In the genomic region with DNA sequence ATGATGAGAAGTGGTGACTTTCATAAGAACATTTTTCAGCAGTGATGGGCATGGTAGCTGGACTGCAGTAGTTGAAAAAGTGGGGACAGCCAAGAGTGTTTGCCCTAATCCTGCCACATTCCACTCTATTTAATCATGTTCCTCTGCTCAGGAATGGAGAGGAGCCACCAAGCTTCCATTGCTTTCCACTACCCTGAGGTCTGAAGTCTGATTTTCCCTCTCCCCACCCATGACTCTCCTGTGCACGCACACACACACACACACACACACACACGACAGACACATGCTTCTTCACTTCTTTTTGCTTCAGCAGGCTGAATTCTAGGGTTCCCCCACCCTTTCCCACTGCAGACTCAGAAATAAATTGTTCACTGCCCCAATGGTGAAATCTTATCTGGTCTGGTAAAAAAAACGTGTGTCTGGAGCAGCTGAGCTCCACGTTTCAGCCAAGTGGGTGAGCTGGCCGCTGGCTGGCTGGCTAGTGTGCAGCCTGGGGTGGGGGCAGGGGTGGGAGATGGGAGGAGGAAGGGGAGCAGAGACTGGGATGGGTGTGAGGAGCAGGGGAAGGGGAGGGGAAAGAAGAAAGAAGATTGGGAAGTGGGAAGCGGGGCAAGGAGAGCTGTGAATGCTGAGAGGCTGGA, we compare ENCODE assay signal across 16 cellular contexts.
DNase-seq lines count a peak whose midpoint lies in the region; ATAC-seq and TF ChIP-seq lines count a peak whose summit lies in the region.
"Had no signal": no experiment of that assay in that cellular context is flagged by ENCODE, and none has a peak within 500 bp of the region (broad histone marks: within the 10 kb centered on the region; RNA-seq: fewer than 3 reads in every experiment).

No MANE protein-coding gene starts in this region.

- peaks cover 12% of the 10 kb centered on the region for H3K4me1 Mint-ChIP-seq in nephron progenitor cell
- no peaks in the 10 kb centered on the region for H3K4me1 Mint-ChIP-seq in activated CD4-positive, alpha-beta T cell treated with anti-CD3 and anti-CD28 coated beads, Interleukin-2, amount 10 ng/mL, durations not matched to agents 24 days and 14 days
- H3K4me1 Mint-ChIP-seq: central memory CD8-positive, alpha-beta T cell had no signal

- peaks cover 28% of the 10 kb centered on the region for H3K9me3 Mint-ChIP-seq in nephron progenitor cell
- no peaks in the 10 kb centered on the region for H3K9me3 Mint-ChIP-seq in activated CD4-positive, alpha-beta T cell treated with anti-CD3 and anti-CD28 coated beads, Interleukin-2, amount 10 ng/mL, durations not matched to agents 24 days and 14 days
- H3K9me3 Mint-ChIP-seq: activated CD8-positive, alpha-beta T cell treated with anti-CD3 and anti-CD28 coated beads for 36 hours; central memory CD8-positive, alpha-beta T cell had no signal

- H3K4me1 ChIP-seq in BE2C (no peaks in the 10 kb centered on the region), PC-3 (ENCODE audit: insufficient read depth, low read length) (no peaks in the 10 kb centered on the region)
- H3K4me1 ChIP-seq: parathyroid adenoma, upper lobe of left lung had no signal

- CTCF ChIA-PET in PC-3 (lab: Charles Lee): no interaction called here

- H3K36me3 ChIP-seq in BE2C (no peaks in the 10 kb centered on the region), PC-3 (ENCODE audit: low read depth, low read length) (no peaks in the 10 kb centered on the region)
- H3K36me3 ChIP-seq: upper lobe of left lung had no signal

- no peak for ATAC-seq in PC-3
- no peak for ATAC-seq in HG03097 (IDR thresholded peaks at IDR 0.05; ENCODE audit: low FRiP score, unreplicated experiment)
- ATAC-seq in GM19452 (IDR thresholded peaks at IDR 0.05; ENCODE audit: unreplicated experiment): no peak
- ATAC-seq: activated CD8-positive, alpha-beta T cell treated with anti-CD3 and anti-CD28 coated beads for 36 hours had no signal

- H3F3A ChIP-seq in PC-3 (ENCODE audit: low read length, unreplicated experiment): no peaks in the 10 kb centered on the region

- no peaks in the 10 kb centered on the region for H3K9me3 ChIP-seq in BE2C
- H3K9me3 ChIP-seq in PC-3 (ENCODE audit: low read length): no peaks in the 10 kb centered on the region
- H3K9me3 ChIP-seq: upper lobe of left lung had no signal

- no peaks in the 10 kb centered on the region for H3K36me3 Mint-ChIP-seq in nephron progenitor cell (ENCODE audit: low read depth)
- no peaks in the 10 kb centered on the region for H3K36me3 Mint-ChIP-seq in activated CD4-positive, alpha-beta T cell treated with anti-CD3 and anti-CD28 coated beads, Interleukin-2, amount 10 ng/mL, durations not matched to agents 24 days and 14 days (ENCODE audit: low read depth)

- no peaks in the 10 kb centered on the region for H4K20me1 ChIP-seq in PC-3 (ENCODE audit: low read length)

- BruUV-seq in PC-3 (replicated peaks; lab: Mats Ljungman, UMichigan): no TSS peak

- H3K4me3 ChIP-seq in BE2C (ENCODE audit: low read depth, low read length) (no peak overlapping the region), PC-3 (ENCODE audit: low read length) (no peak overlapping the region), fibroblast of mammary gland (ENCODE audit: control insufficient read depth, low read depth, low read length) (no peak overlapping the region)
- H3K4me3 ChIP-seq: upper lobe of left lung had no signal

- no peak overlapping the region for H2AFZ ChIP-seq in PC-3 (ENCODE audit: low read length)
- H2AFZ ChIP-seq: parathyroid adenoma had no signal

- no peaks in the 10 kb centered on the region for H3K79me2 ChIP-seq in PC-3 (ENCODE audit: low read length)
- H3K79me2 ChIP-seq: parathyroid adenoma had no signal

- H3K9ac ChIP-seq in PC-3 (ENCODE audit: low read length): no peak overlapping the region
- H3K9ac ChIP-seq: KMS-11, parathyroid adenoma had no signal

- H3K9me2 ChIP-seq in PC-3 (replicated peaks; ENCODE audit: low read length): no peaks in the 10 kb centered on the region

- H3K27ac ChIP-seq in PC-3 (ENCODE audit: low read length): no peak overlapping the region
- H3K27ac ChIP-seq: KMS-11, parathyroid adenoma, upper lobe of left lung had no signal

- peak; percentile 7 for DNase-seq in BE2C
- DNase-seq in PC-3: peak; percentile 1
- peak; percentile 46 for DNase-seq in fibroblast of mammary gland (ENCODE audit: low read depth)
- DNase-seq in nephron progenitor cell: peak; percentile 7
- DNase-seq in NCI-H2227 treated with DMSO at 0.1 percent for 48 hours (lab: John Stamatoyannopoulos, UW): no peak
- no peak for DNase-seq in activated CD4-positive, alpha-beta T cell treated with anti-CD3 and anti-CD28 coated beads, Interleukin-2, amount 10 ng/mL, durations not matched to agents 24 days and 14 days
- DNase-seq: activated CD8-positive, alpha-beta T cell treated with anti-CD3 and anti-CD28 coated beads for 36 hours; activated gamma-delta T cell treated with Interleukin-2 at 50 U/mL for 16 hours; SHP77 treated with DMSO at 0.1 percent for 48 hours; stimulated activated CD8-positive, alpha-beta memory T cell treated with anti-CD3 and anti-CD28 coated beads, Interleukin-4, amount 100 ng/mL, for 48 hours; upper lobe of left lung had no signal

- TF ChIP-seq CTCF in BE2C (IDR thresholded peaks at IDR 0.05; ENCODE audit: low read depth, low read length) (no peak), PC-3 (conservative IDR thresholded peaks at IDR 0.05; ENCODE audit: low read depth, low read length) (no peak), fibroblast of mammary gland (conservative IDR thresholded peaks at IDR 0.05; ENCODE audit: control insufficient read depth, insufficient read depth, low read depth, low read length) (no peak), nephron progenitor cell (IDR thresholded peaks at IDR 0.05) (no peak)

- intact Hi-C loops in PC-3 (cut with micrococcal nuclease): no loop called here
- intact Hi-C loops in activated CD4-positive, alpha-beta T cell treated with anti-CD3 and anti-CD28 coated beads, Interleukin-2, amount 10 ng/mL, durations not matched to agents 24 days and 14 days (cut with micrococcal nuclease): no loop called here

- peaks cover 7% of the 10 kb centered on the region for H3K27me3 Mint-ChIP-seq in nephron progenitor cell (ENCODE audit: low read depth, poor library complexity)
- no peaks in the 10 kb centered on the region for H3K27me3 Mint-ChIP-seq in activated CD4-positive, alpha-beta T cell treated with anti-CD3 and anti-CD28 coated beads, Interleukin-2, amount 10 ng/mL, durations not matched to agents 24 days and 14 days
- H3K27me3 Mint-ChIP-seq: activated CD8-positive, alpha-beta T cell treated with anti-CD3 and anti-CD28 coated beads for 36 hours; central memory CD8-positive, alpha-beta T cell had no signal

- H3K27ac Mint-ChIP-seq in nephron progenitor cell: no peak overlapping the region
- no peak overlapping the region for H3K27ac Mint-ChIP-seq in activated CD4-positive, alpha-beta T cell treated with anti-CD3 and anti-CD28 coated beads, Interleukin-2, amount 10 ng/mL, durations not matched to agents 24 days and 14 days
- H3K27ac Mint-ChIP-seq: activated CD8-positive, alpha-beta T cell treated with anti-CD3 and anti-CD28 coated beads for 36 hours had no signal

- no peak overlapping the region for H3K4me3 Mint-ChIP-seq in nephron progenitor cell
- H3K4me3 Mint-ChIP-seq in activated CD4-positive, alpha-beta T cell treated with anti-CD3 and anti-CD28 coated beads, Interleukin-2, amount 10 ng/mL, durations not matched to agents 24 days and 14 days: no peak overlapping the region
- H3K4me3 Mint-ChIP-seq: activated CD8-positive, alpha-beta T cell treated with anti-CD3 and anti-CD28 coated beads for 36 hours; central memory CD8-positive, alpha-beta T cell had no signal

- POLR2A ChIA-PET in PC-3 (lab: Charles Lee; ENCODE audit: unreplicated experiment): no interaction called here

- no peak overlapping the region for H3K4me2 ChIP-seq in PC-3 (ENCODE audit: low read length)
- H3K4me2 ChIP-seq: KMS-11 had no signal

- no peaks in the 10 kb centered on the region for H3K27me3 ChIP-seq in BE2C
- H3K27me3 ChIP-seq in PC-3 (ENCODE audit: low read length): no peaks in the 10 kb centered on the region
- H3K27me3 ChIP-seq: upper lobe of left lung had no signal

Comparison
In these comparisons a context has a peak if more than half of its experiments do, and no peak if none do; other contexts are left out.
1. DNase-seq: peak in BE2C (single experiment), PC-3 (single experiment), fibroblast of mammary gland (single experiment) and nephron progenitor cell (single experiment); none in NCI-H2227 treated with DMSO at 0.1 percent for 48 hours (single experiment) and activated CD4-positive, alpha-beta T cell treated with anti-CD3 and anti-CD28 coated beads, Interleukin-2, amount 10 ng/mL, durations not matched to agents 24 days and 14 days (single experiment).